ENCODE assay signal across 1 cellular context in the genomic region with DNA sequence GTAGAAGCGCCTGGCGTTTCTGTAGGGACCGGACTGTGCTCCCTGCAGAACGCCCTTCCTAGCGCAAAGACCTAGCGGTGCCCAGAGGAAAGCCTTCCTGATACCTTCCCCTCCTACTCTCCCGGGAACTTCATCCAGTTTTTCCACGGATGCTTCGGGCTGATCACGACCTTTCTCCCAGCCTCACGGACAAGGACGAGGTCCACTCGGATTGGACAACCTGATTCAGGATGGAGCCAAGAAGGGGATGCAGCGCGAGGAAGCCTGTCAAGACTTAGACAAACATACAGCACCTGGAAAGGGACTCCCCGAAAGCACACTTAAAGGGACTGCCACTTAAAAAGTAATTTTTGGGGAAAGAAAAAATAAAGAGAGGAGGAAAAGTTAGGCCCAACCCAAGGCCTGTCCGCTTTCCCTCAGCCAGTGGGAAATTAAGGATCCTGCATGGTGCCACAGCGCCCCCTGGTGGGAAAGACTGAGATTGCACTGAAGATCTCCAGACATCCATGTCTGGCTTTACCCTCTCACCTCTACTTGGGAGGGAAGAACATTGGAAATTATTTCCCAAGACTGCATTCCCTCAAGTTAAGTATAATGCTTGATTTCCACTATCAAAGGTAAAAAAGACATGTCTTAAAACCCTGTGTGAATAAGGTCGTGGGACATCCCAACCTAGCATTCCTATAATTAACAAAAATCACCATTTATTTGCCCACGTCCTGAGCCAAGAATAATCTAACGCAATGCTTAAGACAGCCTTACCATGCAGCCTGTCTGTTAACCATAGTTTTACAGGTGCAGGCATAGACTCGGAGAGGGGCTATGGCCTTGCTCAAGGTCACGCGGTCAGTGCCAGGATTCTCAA.
TF ChIP-seq lines count a peak whose summit lies in the region.

No MANE protein-coding gene starts in this region.

TF ChIP-seq in SK-N-SH treated with all-trans-retinoic acid at 6 μM for 48 hours, 23 proteins besides CTCF, POLR2A, EP300 and RAD21 (continued from another document):
- TF ChIP-seq CREB5 (CRISPR knock-in tag; IDR thresholded peaks at IDR 0.05; ENCODE audit: low read depth) (no peak), BACH2 (CRISPR knock-in tag; IDR thresholded peaks at IDR 0.05; ENCODE audit: borderline replicate concordance) (no peak), ZNF565 (CRISPR knock-in tag; conservative IDR thresholded peaks at IDR 0.05; ENCODE audit: low read depth) (no peak), OSR1 (CRISPR knock-in tag; IDR thresholded peaks at IDR 0.05) (no peak), GLIS3 (CRISPR knock-in tag; IDR thresholded peaks at IDR 0.05) (no peak), TCF4 (CRISPR knock-in tag; IDR thresholded peaks at IDR 0.05; ENCODE audit: borderline replicate concordance) (no peak), ISL1 (CRISPR knock-in tag; IDR thresholded peaks at IDR 0.05) (no peak)
- TF ChIP-seq, protein P1, sequence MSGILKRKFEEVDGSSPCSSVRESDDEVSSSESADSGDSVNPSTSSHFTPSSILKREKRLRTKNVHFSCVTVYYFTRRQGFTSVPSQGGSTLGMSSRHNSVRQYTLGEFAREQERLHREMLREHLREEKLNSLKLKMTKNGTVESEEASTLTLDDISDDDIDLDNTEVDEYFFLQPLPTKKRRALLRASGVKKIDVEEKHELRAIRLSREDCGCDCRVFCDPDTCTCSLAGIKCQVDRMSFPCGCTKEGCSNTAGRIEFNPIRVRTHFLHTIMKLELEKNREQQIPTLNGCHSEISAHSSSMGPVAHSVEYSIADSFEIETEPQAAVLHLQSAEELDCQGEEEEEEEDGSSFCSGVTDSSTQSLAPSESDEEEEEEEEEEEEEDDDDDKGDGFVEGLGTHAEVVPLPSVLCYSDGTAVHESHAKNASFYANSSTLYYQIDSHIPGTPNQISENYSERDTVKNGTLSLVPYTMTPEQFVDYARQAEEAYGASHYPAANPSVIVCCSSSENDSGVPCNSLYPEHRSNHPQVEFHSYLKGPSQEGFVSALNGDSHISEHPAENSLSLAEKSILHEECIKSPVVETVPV (CRISPR knock-in tag; IDR thresholded peaks at IDR 0.05): no peak
